In the genomic region with DNA sequence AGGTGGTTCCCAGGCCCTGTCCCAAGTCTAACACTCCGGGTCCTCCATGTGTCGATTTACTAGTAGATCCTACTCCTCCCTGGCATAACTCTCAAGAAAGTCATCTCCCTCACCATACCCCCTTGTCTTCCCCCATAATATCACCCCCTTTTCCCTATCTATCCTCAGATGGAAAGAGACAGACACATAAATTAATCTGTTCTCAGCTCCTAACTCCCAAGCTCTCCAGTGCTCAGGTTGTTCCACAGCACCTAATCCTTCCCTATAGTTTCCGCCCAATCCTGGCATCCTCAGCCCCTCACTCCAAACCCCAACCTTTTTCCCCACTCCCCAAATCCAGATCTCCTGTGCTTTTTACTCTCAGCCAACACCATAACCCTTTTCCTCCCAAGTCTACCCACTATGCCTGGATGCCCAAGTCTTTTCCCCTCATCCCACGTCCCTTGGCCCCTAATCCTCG, we compare ENCODE assay signal across 1 cellular context.
TF ChIP-seq lines count a peak whose summit lies in the region.

No MANE protein-coding gene starts in this region.

TF ChIP-seq in HEK293, 187 proteins besides CTCF, POLR2A, EP300 and RAD21 (continued from another document and continues in another):
- TF ChIP-seq, protein P1, sequence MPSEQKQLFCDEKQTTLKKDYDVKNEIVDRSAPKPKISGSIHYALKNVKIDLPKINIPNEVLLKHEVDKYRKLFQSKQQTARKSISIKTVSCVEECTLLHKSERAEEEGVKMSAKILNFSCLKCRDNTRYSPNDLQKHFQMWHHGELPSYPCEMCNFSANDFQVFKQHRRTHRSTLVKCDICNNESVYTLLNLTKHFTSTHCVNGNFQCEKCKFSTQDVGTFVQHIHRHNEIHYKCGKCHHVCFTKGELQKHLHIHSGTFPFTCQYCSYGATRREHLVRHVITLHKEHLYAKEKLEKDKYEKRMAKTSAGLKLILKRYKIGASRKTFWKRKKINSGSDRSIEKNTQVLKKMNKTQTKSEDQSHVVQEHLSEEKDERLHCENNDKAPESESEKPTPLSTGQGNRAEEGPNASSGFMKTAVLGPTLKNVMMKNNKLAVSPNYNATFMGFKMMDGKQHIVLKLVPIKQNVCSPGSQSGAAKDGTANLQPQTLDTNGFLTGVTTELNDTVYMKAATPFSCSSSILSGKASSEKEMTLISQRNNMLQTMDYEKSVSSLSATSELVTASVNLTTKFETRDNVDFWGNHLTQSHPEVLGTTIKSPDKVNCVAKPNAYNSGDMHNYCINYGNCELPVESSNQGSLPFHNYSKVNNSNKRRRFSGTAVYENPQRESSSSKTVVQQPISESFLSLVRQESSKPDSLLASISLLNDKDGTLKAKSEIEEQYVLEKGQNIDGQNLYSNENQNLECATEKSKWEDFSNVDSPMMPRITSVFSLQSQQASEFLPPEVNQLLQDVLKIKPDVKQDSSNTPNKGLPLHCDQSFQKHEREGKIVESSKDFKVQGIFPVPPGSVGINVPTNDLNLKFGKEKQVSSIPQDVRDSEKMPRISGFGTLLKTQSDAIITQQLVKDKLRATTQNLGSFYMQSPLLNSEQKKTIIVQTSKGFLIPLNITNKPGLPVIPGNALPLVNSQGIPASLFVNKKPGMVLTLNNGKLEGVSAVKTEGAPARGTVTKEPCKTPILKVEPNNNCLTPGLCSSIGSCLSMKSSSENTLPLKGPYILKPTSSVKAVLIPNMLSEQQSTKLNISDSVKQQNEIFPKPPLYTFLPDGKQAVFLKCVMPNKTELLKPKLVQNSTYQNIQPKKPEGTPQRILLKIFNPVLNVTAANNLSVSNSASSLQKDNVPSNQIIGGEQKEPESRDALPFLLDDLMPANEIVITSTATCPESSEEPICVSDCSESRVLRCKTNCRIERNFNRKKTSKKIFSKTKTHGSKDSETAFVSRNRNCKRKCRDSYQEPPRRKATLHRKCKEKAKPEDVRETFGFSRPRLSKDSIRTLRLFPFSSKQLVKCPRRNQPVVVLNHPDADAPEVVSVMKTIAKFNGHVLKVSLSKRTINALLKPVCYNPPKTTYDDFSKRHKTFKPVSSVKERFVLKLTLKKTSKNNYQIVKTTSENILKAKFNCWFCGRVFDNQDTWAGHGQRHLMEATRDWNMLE (tag by site-specific recombination; conservative IDR thresholded peaks at IDR 0.05; ENCODE audit: low read depth): no peak
- no peak for TF ChIP-seq RBAK (tag by site-specific recombination; IDR thresholded peaks at IDR 0.05)
- TF ChIP-seq, protein P2, sequence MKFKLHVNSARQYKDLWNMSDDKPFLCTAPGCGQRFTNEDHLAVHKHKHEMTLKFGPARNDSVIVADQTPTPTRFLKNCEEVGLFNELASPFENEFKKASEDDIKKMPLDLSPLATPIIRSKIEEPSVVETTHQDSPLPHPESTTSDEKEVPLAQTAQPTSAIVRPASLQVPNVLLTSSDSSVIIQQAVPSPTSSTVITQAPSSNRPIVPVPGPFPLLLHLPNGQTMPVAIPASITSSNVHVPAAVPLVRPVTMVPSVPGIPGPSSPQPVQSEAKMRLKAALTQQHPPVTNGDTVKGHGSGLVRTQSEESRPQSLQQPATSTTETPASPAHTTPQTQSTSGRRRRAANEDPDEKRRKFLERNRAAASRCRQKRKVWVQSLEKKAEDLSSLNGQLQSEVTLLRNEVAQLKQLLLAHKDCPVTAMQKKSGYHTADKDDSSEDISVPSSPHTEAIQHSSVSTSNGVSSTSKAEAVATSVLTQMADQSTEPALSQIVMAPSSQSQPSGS (tag by site-specific recombination; IDR thresholded peaks at IDR 0.05; ENCODE audit: low read depth): no peak
- TF ChIP-seq ZNF211 (tag by site-specific recombination; IDR thresholded peaks at IDR 0.05; ENCODE audit: low read depth): no peak
- TF ChIP-seq ZBTB7A (tag by site-specific recombination; IDR thresholded peaks at IDR 0.05; ENCODE audit: low read depth): no peak
- TF ChIP-seq ZNF76 (tag by site-specific recombination; IDR thresholded peaks at IDR 0.05; ENCODE audit: borderline replicate concordance, low read depth): peak; percentile 69; the same call in 1 of the 2 replicates
- TF ChIP-seq, protein P3, sequence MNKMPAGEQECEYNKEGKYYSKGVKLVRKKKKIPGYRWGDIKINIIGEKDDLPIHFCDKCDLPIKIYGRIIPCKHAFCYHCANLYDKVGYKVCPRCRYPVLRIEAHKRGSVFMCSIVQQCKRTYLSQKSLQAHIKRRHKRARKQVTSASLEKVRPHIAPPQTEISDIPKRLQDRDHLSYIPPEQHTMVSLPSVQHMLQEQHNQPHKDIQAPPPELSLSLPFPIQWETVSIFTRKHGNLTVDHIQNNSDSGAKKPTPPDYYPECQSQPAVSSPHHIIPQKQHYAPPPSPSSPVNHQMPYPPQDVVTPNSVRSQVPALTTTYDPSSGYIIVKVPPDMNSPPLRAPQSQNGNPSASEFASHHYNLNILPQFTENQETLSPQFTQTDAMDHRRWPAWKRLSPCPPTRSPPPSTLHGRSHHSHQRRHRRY (tag by site-specific recombination; IDR thresholded peaks at IDR 0.05): no peak
- no peak for TF ChIP-seq ZNF311 (tag by site-specific recombination; IDR thresholded peaks at IDR 0.05; ENCODE audit: borderline replicate concordance)
- TF ChIP-seq ZNF530 (tag by site-specific recombination; IDR thresholded peaks at IDR 0.05; ENCODE audit: low read depth): no peak
- no peak for TF ChIP-seq ZNF354C (tag by site-specific recombination; IDR thresholded peaks at IDR 0.05; ENCODE audit: borderline replicate concordance, low read depth)
- no peak for TF ChIP-seq ZNF202 (tag by site-specific recombination; IDR thresholded peaks at IDR 0.05; ENCODE audit: borderline replicate concordance)
- no peak for TF ChIP-seq ZNF423 (tag by site-specific recombination; IDR thresholded peaks at IDR 0.05)
- TF ChIP-seq, protein P4, sequence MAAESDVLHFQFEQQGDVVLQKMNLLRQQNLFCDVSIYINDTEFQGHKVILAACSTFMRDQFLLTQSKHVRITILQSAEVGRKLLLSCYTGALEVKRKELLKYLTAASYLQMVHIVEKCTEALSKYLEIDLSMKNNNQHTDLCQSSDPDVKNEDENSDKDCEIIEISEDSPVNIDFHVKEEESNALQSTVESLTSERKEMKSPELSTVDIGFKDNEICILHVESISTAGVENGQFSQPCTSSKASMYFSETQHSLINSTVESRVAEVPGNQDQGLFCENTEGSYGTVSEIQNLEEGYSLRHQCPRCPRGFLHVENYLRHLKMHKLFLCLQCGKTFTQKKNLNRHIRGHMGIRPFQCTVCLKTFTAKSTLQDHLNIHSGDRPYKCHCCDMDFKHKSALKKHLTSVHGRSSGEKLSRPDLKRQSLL (tag by site-specific recombination; IDR thresholded peaks at IDR 0.05): no peak
- no peak for TF ChIP-seq ZNF585B (tag by site-specific recombination; IDR thresholded peaks at IDR 0.05)
- TF ChIP-seq, protein P5, sequence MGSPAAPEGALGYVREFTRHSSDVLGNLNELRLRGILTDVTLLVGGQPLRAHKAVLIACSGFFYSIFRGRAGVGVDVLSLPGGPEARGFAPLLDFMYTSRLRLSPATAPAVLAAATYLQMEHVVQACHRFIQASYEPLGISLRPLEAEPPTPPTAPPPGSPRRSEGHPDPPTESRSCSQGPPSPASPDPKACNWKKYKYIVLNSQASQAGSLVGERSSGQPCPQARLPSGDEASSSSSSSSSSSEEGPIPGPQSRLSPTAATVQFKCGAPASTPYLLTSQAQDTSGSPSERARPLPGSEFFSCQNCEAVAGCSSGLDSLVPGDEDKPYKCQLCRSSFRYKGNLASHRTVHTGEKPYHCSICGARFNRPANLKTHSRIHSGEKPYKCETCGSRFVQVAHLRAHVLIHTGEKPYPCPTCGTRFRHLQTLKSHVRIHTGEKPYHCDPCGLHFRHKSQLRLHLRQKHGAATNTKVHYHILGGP (tag by site-specific recombination; IDR thresholded peaks at IDR 0.05): no peak
- no peak for TF ChIP-seq ZNF776 (tag by site-specific recombination; IDR thresholded peaks at IDR 0.05; ENCODE audit: borderline replicate concordance)
- TF ChIP-seq, protein P6, sequence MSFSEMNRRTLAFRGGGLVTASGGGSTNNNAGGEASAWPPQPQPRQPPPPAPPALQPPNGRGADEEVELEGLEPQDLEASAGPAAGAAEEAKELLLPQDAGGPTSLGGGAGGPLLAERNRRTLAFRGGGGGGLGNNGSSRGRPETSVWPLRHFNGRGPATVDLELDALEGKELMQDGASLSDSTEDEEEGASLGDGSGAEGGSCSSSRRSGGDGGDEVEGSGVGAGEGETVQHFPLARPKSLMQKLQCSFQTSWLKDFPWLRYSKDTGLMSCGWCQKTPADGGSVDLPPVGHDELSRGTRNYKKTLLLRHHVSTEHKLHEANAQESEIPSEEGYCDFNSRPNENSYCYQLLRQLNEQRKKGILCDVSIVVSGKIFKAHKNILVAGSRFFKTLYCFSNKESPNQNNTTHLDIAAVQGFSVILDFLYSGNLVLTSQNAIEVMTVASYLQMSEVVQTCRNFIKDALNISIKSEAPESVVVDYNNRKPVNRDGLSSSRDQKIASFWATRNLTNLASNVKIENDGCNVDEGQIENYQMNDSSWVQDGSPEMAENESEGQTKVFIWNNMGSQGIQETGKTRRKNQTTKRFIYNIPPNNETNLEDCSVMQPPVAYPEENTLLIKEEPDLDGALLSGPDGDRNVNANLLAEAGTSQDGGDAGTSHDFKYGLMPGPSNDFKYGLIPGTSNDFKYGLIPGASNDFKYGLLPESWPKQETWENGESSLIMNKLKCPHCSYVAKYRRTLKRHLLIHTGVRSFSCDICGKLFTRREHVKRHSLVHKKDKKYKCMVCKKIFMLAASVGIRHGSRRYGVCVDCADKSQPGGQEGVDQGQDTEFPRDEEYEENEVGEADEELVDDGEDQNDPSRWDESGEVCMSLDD (tag by site-specific recombination; IDR thresholded peaks at IDR 0.05): no peak
- no peak; the same call in 1 of the 2 replicates for TF ChIP-seq EGR2 (tag by site-specific recombination; IDR thresholded peaks at IDR 0.05; ENCODE audit: low read depth)
- TF ChIP-seq, protein P7, sequence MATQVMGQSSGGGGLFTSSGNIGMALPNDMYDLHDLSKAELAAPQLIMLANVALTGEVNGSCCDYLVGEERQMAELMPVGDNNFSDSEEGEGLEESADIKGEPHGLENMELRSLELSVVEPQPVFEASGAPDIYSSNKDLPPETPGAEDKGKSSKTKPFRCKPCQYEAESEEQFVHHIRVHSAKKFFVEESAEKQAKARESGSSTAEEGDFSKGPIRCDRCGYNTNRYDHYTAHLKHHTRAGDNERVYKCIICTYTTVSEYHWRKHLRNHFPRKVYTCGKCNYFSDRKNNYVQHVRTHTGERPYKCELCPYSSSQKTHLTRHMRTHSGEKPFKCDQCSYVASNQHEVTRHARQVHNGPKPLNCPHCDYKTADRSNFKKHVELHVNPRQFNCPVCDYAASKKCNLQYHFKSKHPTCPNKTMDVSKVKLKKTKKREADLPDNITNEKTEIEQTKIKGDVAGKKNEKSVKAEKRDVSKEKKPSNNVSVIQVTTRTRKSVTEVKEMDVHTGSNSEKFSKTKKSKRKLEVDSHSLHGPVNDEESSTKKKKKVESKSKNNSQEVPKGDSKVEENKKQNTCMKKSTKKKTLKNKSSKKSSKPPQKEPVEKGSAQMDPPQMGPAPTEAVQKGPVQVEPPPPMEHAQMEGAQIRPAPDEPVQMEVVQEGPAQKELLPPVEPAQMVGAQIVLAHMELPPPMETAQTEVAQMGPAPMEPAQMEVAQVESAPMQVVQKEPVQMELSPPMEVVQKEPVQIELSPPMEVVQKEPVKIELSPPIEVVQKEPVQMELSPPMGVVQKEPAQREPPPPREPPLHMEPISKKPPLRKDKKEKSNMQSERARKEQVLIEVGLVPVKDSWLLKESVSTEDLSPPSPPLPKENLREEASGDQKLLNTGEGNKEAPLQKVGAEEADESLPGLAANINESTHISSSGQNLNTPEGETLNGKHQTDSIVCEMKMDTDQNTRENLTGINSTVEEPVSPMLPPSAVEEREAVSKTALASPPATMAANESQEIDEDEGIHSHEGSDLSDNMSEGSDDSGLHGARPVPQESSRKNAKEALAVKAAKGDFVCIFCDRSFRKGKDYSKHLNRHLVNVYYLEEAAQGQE (tag by site-specific recombination; IDR thresholded peaks at IDR 0.05): no peak
- no peak for TF ChIP-seq ZBTB1 (tag by site-specific recombination; IDR thresholded peaks at IDR 0.05)
- no peak for TF ChIP-seq ZSCAN23 (tag by site-specific recombination; IDR thresholded peaks at IDR 0.05)
- TF ChIP-seq ZNF248 (tag by site-specific recombination; IDR thresholded peaks at IDR 0.05): no peak
- TF ChIP-seq, protein P8, sequence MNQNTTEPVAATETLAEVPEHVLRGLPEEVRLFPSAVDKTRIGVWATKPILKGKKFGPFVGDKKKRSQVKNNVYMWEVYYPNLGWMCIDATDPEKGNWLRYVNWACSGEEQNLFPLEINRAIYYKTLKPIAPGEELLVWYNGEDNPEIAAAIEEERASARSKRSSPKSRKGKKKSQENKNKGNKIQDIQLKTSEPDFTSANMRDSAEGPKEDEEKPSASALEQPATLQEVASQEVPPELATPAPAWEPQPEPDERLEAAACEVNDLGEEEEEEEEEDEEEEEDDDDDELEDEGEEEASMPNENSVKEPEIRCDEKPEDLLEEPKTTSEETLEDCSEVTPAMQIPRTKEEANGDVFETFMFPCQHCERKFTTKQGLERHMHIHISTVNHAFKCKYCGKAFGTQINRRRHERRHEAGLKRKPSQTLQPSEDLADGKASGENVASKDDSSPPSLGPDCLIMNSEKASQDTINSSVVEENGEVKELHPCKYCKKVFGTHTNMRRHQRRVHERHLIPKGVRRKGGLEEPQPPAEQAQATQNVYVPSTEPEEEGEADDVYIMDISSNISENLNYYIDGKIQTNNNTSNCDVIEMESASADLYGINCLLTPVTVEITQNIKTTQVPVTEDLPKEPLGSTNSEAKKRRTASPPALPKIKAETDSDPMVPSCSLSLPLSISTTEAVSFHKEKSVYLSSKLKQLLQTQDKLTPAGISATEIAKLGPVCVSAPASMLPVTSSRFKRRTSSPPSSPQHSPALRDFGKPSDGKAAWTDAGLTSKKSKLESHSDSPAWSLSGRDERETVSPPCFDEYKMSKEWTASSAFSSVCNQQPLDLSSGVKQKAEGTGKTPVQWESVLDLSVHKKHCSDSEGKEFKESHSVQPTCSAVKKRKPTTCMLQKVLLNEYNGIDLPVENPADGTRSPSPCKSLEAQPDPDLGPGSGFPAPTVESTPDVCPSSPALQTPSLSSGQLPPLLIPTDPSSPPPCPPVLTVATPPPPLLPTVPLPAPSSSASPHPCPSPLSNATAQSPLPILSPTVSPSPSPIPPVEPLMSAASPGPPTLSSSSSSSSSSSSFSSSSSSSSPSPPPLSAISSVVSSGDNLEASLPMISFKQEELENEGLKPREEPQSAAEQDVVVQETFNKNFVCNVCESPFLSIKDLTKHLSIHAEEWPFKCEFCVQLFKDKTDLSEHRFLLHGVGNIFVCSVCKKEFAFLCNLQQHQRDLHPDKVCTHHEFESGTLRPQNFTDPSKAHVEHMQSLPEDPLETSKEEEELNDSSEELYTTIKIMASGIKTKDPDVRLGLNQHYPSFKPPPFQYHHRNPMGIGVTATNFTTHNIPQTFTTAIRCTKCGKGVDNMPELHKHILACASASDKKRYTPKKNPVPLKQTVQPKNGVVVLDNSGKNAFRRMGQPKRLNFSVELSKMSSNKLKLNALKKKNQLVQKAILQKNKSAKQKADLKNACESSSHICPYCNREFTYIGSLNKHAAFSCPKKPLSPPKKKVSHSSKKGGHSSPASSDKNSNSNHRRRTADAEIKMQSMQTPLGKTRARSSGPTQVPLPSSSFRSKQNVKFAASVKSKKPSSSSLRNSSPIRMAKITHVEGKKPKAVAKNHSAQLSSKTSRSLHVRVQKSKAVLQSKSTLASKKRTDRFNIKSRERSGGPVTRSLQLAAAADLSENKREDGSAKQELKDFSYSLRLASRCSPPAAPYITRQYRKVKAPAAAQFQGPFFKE (tag by site-specific recombination; IDR thresholded peaks at IDR 0.05; ENCODE audit: borderline replicate concordance): 0 out of 2 replicates have a peak, but pooled peaks have one; percentile 51
- TF ChIP-seq TRIM28 (IDR thresholded peaks at IDR 0.05; ENCODE audit: borderline replicate concordance, low read length): no peak
